Comparison of ENCODE assay signal across 27 cellular contexts in genomic region chr22:48897638-48897954, GRCh38.
"Had no signal": no experiment of that assay in that cellular context is flagged by ENCODE, and none has a peak within 500 bp of the region (broad histone marks: within the 10 kb centered on the region; RNA-seq: fewer than 3 reads in every experiment).

No MANE protein-coding gene starts in this region.

- H3K4me1 Mint-ChIP-seq: activated CD4-positive, alpha-beta memory T cell treated with anti-CD3 and anti-CD28 coated beads, Interleukin-2, amount 10 ng/mL, durations not matched to agents 7 days and 5 days; activated CD4-positive, alpha-beta T cell treated with anti-CD3 and anti-CD28 coated beads, Interleukin-2, amount 10 ng/mL, durations not matched to agents 24 days and 14 days; activated naive CD4-positive, alpha-beta T cell treated with anti-CD3 and anti-CD28 coated beads, Interleukin-2, amount 50 U/mL, for 24 hours; natural killer cell; stimulated activated naive B cell treated with anti-CD40 and anti-IgM and Interleukin-4, amounts not matched to agents 10 μg/mL and 1 μg/mL and 100 μg/mL, for 72 hours; T-helper 17 cell had no signal

- H3K4me3 ChIP-seq: dorsolateral prefrontal cortex, ovary, psoas muscle, right atrium auricular region, skin epidermis, thoracic aorta, upper lobe of left lung had no signal

- H3K4me3 Mint-ChIP-seq: activated CD4-positive, alpha-beta memory T cell treated with anti-CD3 and anti-CD28 coated beads, Interleukin-2, amount 10 ng/mL, durations not matched to agents 7 days and 5 days; activated CD4-positive, alpha-beta T cell treated with anti-CD3 and anti-CD28 coated beads, Interleukin-2, amount 10 ng/mL, durations not matched to agents 24 days and 14 days; activated naive CD4-positive, alpha-beta T cell treated with anti-CD3 and anti-CD28 coated beads, Interleukin-2, amount 50 U/mL, for 24 hours; brain; effector memory CD8-positive, alpha-beta T cell; natural killer cell; stimulated activated naive B cell treated with anti-CD40 and anti-IgM and Interleukin-4, amounts not matched to agents 10 μg/mL and 1 μg/mL and 100 μg/mL, for 72 hours; T-helper 17 cell had no signal

- H3K36me3 ChIP-seq: ovary, right atrium auricular region, thoracic aorta, upper lobe of left lung had no signal

- ATAC-seq: effector memory CD8-positive, alpha-beta T cell; esophagus mucosa; left ventricle myocardium superior; natural killer cell; psoas muscle; stimulated activated naive B cell treated with anti-CD40 and anti-IgM and Interleukin-4, amounts not matched to agents 10 μg/mL and 1 μg/mL and 100 μg/mL, for 72 hours; T-helper 17 cell had no signal

- H3K27me3 ChIP-seq: ovary, right atrium auricular region, upper lobe of left lung had no signal

- H3K27ac ChIP-seq: ovary, psoas muscle, right atrium auricular region, skin epidermis, thoracic aorta, upper lobe of left lung had no signal

- DNase-seq: activated CD4-positive, alpha-beta T cell treated with anti-CD3 and anti-CD28 coated beads, Interleukin-2, amount 10 ng/mL, durations not matched to agents 24 days and 14 days; activated CD4-positive, CD25-positive, alpha-beta regulatory T cell; activated T-cell treated with anti-CD3 and anti-CD28 coated beads, Interleukin-2, amount 50 U/mL, for 48 hours; effector memory CD8-positive, alpha-beta T cell; hippocampal formation; kidney glomerular epithelial cell; mammary epithelial cell; midbrain; natural killer cell; psoas muscle; stimulated activated CD4-positive, alpha-beta T cell treated with anti-CD3 and anti-CD28 coated beads, Interleukin-15, amount 100 ng/mL, for 24 hours; stimulated activated CD4-positive, alpha-beta T cell treated with anti-CD3 and anti-CD28 coated beads, Interleukin-2, amount 100 ng/mL, for 48 hours; stimulated activated CD8-positive, alpha-beta memory T cell treated with anti-CD3 and anti-CD28 coated beads, Interleukin-4, amount 100 ng/mL, for 48 hours; stimulated activated naive B cell treated with anti-CD40 and anti-IgM and Interleukin-4, amounts not matched to agents 10 μg/mL and 1 μg/mL and 100 μg/mL, for 72 hours; SW 1271; T-helper 17 cell; upper lobe of left lung had no signal

- H3K9me3 ChIP-seq: ovary, psoas muscle, right atrium auricular region, thoracic aorta, upper lobe of left lung had no signal

- H3K36me3 Mint-ChIP-seq: activated naive CD4-positive, alpha-beta T cell treated with anti-CD3 and anti-CD28 coated beads, Interleukin-2, amount 50 U/mL, for 24 hours; brain; natural killer cell; stimulated activated naive B cell treated with anti-CD40 and anti-IgM and Interleukin-4, amounts not matched to agents 10 μg/mL and 1 μg/mL and 100 μg/mL, for 72 hours had no signal

- H3K4me1 ChIP-seq: psoas muscle, right atrium auricular region, upper lobe of left lung had no signal

- H3K27me3 Mint-ChIP-seq: activated CD4-positive, alpha-beta memory T cell treated with anti-CD3 and anti-CD28 coated beads, Interleukin-2, amount 10 ng/mL, durations not matched to agents 7 days and 5 days; activated CD4-positive, alpha-beta T cell treated with anti-CD3 and anti-CD28 coated beads, Interleukin-2, amount 10 ng/mL, durations not matched to agents 24 days and 14 days had no signal

- H3K27ac Mint-ChIP-seq: activated CD4-positive, alpha-beta memory T cell treated with anti-CD3 and anti-CD28 coated beads, Interleukin-2, amount 10 ng/mL, durations not matched to agents 7 days and 5 days; activated CD4-positive, alpha-beta T cell treated with anti-CD3 and anti-CD28 coated beads, Interleukin-2, amount 10 ng/mL, durations not matched to agents 24 days and 14 days; effector memory CD8-positive, alpha-beta T cell; natural killer cell; stimulated activated naive B cell treated with anti-CD40 and anti-IgM and Interleukin-4, amounts not matched to agents 10 μg/mL and 1 μg/mL and 100 μg/mL, for 72 hours; T-helper 17 cell had no signal

- H3K9me3 Mint-ChIP-seq: activated CD4-positive, alpha-beta memory T cell treated with anti-CD3 and anti-CD28 coated beads, Interleukin-2, amount 10 ng/mL, durations not matched to agents 7 days and 5 days; activated CD4-positive, alpha-beta T cell treated with anti-CD3 and anti-CD28 coated beads, Interleukin-2, amount 10 ng/mL, durations not matched to agents 24 days and 14 days; activated naive CD4-positive, alpha-beta T cell treated with anti-CD3 and anti-CD28 coated beads, Interleukin-2, amount 50 U/mL, for 24 hours; effector memory CD8-positive, alpha-beta T cell; natural killer cell had no signal
